ENCODE assay signal across 9 cellular contexts in the genomic region with DNA sequence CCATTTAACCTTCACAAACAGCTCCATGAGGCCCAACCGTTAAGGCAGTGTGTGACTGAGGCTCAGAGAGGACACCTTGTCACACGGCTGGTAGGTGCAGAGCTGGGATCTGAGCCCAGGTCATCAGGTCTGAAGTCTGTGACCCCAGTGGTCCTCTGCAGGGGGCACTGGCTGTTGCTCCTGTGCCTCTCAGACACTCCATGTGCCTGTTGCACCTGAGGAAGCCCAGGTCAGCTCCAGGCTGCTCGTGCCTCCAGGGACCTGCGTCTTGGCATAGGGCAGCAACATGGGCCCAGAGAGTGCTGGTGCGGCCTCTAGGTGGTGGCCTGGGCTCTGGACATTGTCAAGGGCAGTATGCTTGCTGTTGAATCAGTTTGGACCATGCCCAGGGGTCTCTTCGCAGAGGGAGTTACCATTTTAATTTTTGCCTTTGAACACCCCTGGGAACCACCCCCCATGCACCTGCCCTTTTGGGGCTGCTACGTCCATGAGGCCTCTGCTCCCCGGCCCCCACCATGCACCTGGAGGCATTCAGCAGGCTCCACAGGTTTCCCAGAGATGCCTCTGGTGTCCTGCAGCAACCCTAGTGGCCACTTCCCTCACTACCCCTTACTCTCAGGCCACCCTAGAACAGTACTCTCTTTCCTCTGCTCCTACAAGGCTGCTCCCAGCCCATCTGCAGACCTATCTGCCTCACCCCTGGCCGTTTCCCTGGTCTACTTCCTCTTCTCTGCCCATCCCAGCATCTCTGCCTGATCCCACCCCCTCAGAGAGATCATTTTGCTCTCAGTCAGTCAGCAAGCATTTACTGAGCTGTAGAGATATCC. TPM values are rescaled to one million over a fixed set of nuclear protein-coding genes. Genes with fewer than 3 reads are reported as not detected.
DNase-seq lines count a peak whose midpoint lies in the region; ATAC-seq, FAIRE-seq and TF ChIP-seq lines count a peak whose summit lies in the region.
"Had no signal": no experiment of that assay in that cellular context is flagged by ENCODE, and none has a peak within 500 bp of the region (broad histone marks: within the 10 kb centered on the region; RNA-seq: fewer than 3 reads in every experiment).

No MANE protein-coding gene starts in this region.

- no peaks in the 10 kb centered on the region for H3K9me2 ChIP-seq in PC-3 (replicated peaks; ENCODE audit: low read length)

- H2AFZ ChIP-seq in PC-3 (ENCODE audit: low read length) (no peak overlapping the region), H1 (ENCODE audit: low read length) (no peak overlapping the region)

- H3K4me2 ChIP-seq in PC-3 (ENCODE audit: low read length) (no peak overlapping the region), H1 (ENCODE audit: insufficient read depth in 1 of 2, low read depth in 2 of 2, low read length in 2 of 2) (no peak overlapping the region)

- H3K23me2 ChIP-seq in H1 (ENCODE audit: low read depth, low read length) = no peaks in the 10 kb centered on the region; the same call in 1 of the 2 replicates

- H3K27me3 Mint-ChIP-seq in stimulated activated memory B cell treated with anti-CD40 and anti-IgM and Interleukin-4, amounts not matched to agents 10 μg/mL and 1 μg/mL and 100 μg/mL, for 72 hours = no peaks in the 10 kb centered on the region

- CTCF ChIA-PET in PC-3 (lab: Charles Lee) = interaction anchor here (0.6 to 0.7 kb wide), 2 partner anchors 39 to 196 kb away, joined by 4 read pairs; a partner anchor contains a TSS
- CTCF ChIA-PET in H1 (lab: Charles Lee; ENCODE audit: partially characterized antibody) = interaction anchor here (0.6 to 27.2 kb wide), 27 partner anchors 8 to 238 kb away, joined by 3 to 700 read pairs (median 4); a partner anchor contains a TSS
- CTCF ChIA-PET in RWPE1 (lab: Yijun Ruan, JAX) = interaction anchor here (0.6 to 1.2 kb wide), 5 partner anchors 126 to 260 kb away, joined by 3 to 10 read pairs (median 4); no protein-coding TSS in a partner anchor

- BruUV-seq in PC-3 (replicated peaks; lab: Mats Ljungman, UMichigan) = no TSS peak

- H4K8ac ChIP-seq in H1 (ENCODE audit: extremely low read depth, insufficient read depth, low read length) = no peak overlapping the region

- H3K9me3 ChIP-seq in PC-3 (ENCODE audit: low read length) (no peaks in the 10 kb centered on the region), H1 (ENCODE audit: insufficient read depth in 2 of 2, low read depth in 1 of 2, low read length in 1 of 2) (no peaks in the 10 kb centered on the region)

- no peak for TF ChIP-seq POLR2A in H1 (IDR thresholded peaks at IDR 0.05; ENCODE audit: control extremely low read depth in 1 of 2, low read depth in 2 of 2, low read length in 2 of 2)

- peak; percentile 23 to 46; a peak in 3 of 4 replicates for TF ChIP-seq RAD21 in H1 (IDR thresholded peaks at IDR 0.05 in 1 of 2, conservative IDR thresholded peaks at IDR 0.05 in 1 of 2; ENCODE audit: low read depth in 2 of 2, low read length in 2 of 2)

- H3K4me1 ChIP-seq in PC-3 (ENCODE audit: insufficient read depth, low read length) (peaks cover 52% of the 10 kb centered on the region), H1 (replicated peaks in 1 of 4; ENCODE audit: control insufficient read depth in 3 of 4, insufficient read depth in 4 of 4, low read length in 3 of 4) (peaks cover 0 to 18% (median 7%) of the 10 kb centered on the region in 4 experiments; a peak in 6 of 7 replicates)

- no peak overlapping the region for H2BK120ac ChIP-seq in H1 (replicated peaks; ENCODE audit: low read depth, low read length)

- H2BK15ac ChIP-seq in H1 (ENCODE audit: low read length) = no peak overlapping the region; the same call in 1 of the 2 replicates

- no peak overlapping the region for H3K56ac ChIP-seq in H1 (replicated peaks; ENCODE audit: insufficient read length, low read depth, low read length)

- H3K9ac ChIP-seq in PC-3 (ENCODE audit: low read length) (no peak overlapping the region), H1 (replicated peaks in 1 of 4; ENCODE audit: extremely low read depth in 1 of 4, low read depth in 3 of 4, low read length in 3 of 4) (no peak overlapping the region)

- peak overlapping the region; percentile 64; the same call in 1 of the 2 replicates for H2BK12ac ChIP-seq in H1 (ENCODE audit: low read depth, low read length)

- WGBS in H1 (ENCODE audit: extremely low coverage in 1 of 2, insufficient coverage in 1 of 2, insufficient read length in 1 of 2, insufficient replicate concordance in 2 of 2, low coverage in 1 of 2, low lambda C conversion rate in 2 of 2, missing lambda C conversion rate in 1 of 2), 2 experiments = 81% methylated on average over 9 of the region's 9 CpGs; no CpG with 5 or more reads in 1 of the 2 experiments

- no peak overlapping the region; the same call in 1 of the 2 replicates for H2BK5ac ChIP-seq in H1 (ENCODE audit: low read depth, low read length)

- no peaks in the 10 kb centered on the region for H3K36me3 ChIP-seq in PC-3 (ENCODE audit: low read depth, low read length)
- no peaks in the 10 kb centered on the region for H3K36me3 ChIP-seq in H1 (ENCODE audit: control insufficient read depth in 2 of 4, insufficient read depth in 4 of 4, low read length in 3 of 4)

- TF ChIP-seq CTCF in PC-3 (conservative IDR thresholded peaks at IDR 0.05; ENCODE audit: low read depth, low read length) (peak; percentile 52; the same call in 1 of the 2 replicates), H1 (IDR thresholded peaks at IDR 0.05; ENCODE audit: control extremely low read depth in 1 of 3, insufficient read depth in 1 of 3, low read depth in 1 of 3, low read length in 3 of 3) (peak; percentile 67 to 78 (median 77)), RWPE1 (conservative IDR thresholded peaks at IDR 0.05; ENCODE audit: low read depth) (no peak)

- intact Hi-C loops in PC-3 (cut with micrococcal nuclease) = no loop called here

- H4K20me1 ChIP-seq in PC-3 (ENCODE audit: low read length) (no peaks in the 10 kb centered on the region), H1 (replicated peaks in 1 of 2; ENCODE audit: control insufficient read depth in 1 of 2, insufficient read depth in 2 of 2, low read length in 2 of 2) (no peaks in the 10 kb centered on the region)

- H3K79me2 ChIP-seq in PC-3 (ENCODE audit: low read length) = no peaks in the 10 kb centered on the region
- no peaks in the 10 kb centered on the region for H3K79me2 ChIP-seq in H1 (ENCODE audit: control insufficient read depth in 1 of 2, insufficient read depth in 2 of 2, low read length in 2 of 2)

- no peak overlapping the region for H4K5ac ChIP-seq in H1 (ENCODE audit: insufficient read length, low read depth, low read length)

- H3K27ac Mint-ChIP-seq in stimulated activated memory B cell treated with anti-CD40 and anti-IgM and Interleukin-4, amounts not matched to agents 10 μg/mL and 1 μg/mL and 100 μg/mL, for 72 hours = peak overlapping the region; percentile 2

- H2AK5ac ChIP-seq in H1 (ENCODE audit: low read depth, low read length) = no peak overlapping the region

- no peak overlapping the region for H4K91ac ChIP-seq in H1 (replicated peaks; ENCODE audit: insufficient read length, low read length)

- ATAC-seq in PC-3 = peak; percentile 44
- no peak for ATAC-seq in stimulated activated memory B cell treated with anti-CD40 and anti-IgM and Interleukin-4, amounts not matched to agents 10 μg/mL and 1 μg/mL and 100 μg/mL, for 72 hours
- no peak for ATAC-seq in HG02970 (IDR thresholded peaks at IDR 0.05; ENCODE audit: low FRiP score, unreplicated experiment)
- no peak for ATAC-seq in GM19467 (IDR thresholded peaks at IDR 0.05; ENCODE audit: unreplicated experiment)

- H3F3A ChIP-seq in PC-3 (ENCODE audit: low read length, unreplicated experiment) = no peaks in the 10 kb centered on the region

- no peaks in the 10 kb centered on the region for H3K9me3 Mint-ChIP-seq in stimulated activated memory B cell treated with anti-CD40 and anti-IgM and Interleukin-4, amounts not matched to agents 10 μg/mL and 1 μg/mL and 100 μg/mL, for 72 hours

- H2BK20ac ChIP-seq in H1 (ENCODE audit: low read length) = no peak overlapping the region

- H3K4ac ChIP-seq in H1 (replicated peaks; ENCODE audit: insufficient read length, low read depth, low read length) = no peak overlapping the region

- FAIRE-seq in H1 (lab: Jason Lieb, UNC) = no peak

- no peak overlapping the region for H3K14ac ChIP-seq in H1 (ENCODE audit: insufficient read length)

- no peak overlapping the region for H3K4me3 Mint-ChIP-seq in stimulated activated memory B cell treated with anti-CD40 and anti-IgM and Interleukin-4, amounts not matched to agents 10 μg/mL and 1 μg/mL and 100 μg/mL, for 72 hours

- no peaks in the 10 kb centered on the region for H3K36me3 Mint-ChIP-seq in stimulated activated memory B cell treated with anti-CD40 and anti-IgM and Interleukin-4, amounts not matched to agents 10 μg/mL and 1 μg/mL and 100 μg/mL, for 72 hours

- no peak overlapping the region for H3K23ac ChIP-seq in H1 (ENCODE audit: insufficient read length)

- no peaks in the 10 kb centered on the region for H3K79me1 ChIP-seq in H1 (ENCODE audit: low read depth, low read length)

- POLR2A ChIA-PET in PC-3 (lab: Charles Lee; ENCODE audit: unreplicated experiment) = no interaction called here
- POLR2A ChIA-PET in H1 (lab: Charles Lee; ENCODE audit: partially characterized antibody) = no interaction called here
- POLR2A ChIA-PET in RWPE1 (lab: Yijun Ruan, JAX; ENCODE audit: low non-redundant PET) = interaction anchor here (0.6 kb wide), 1 partner anchor 115 kb away, joined by 6 read pairs; no protein-coding TSS in a partner anchor

- H3K4me3 ChIP-seq in PC-3 (ENCODE audit: low read length) = no peak overlapping the region
- H3K4me3 ChIP-seq in H1 (ENCODE audit: extremely low read depth in 1 of 4, insufficient read depth in 2 of 4, low read depth in 3 of 4, low read length in 4 of 4) = no peak overlapping the region

- H3K27me3 ChIP-seq in PC-3 (ENCODE audit: low read length) (no peaks in the 10 kb centered on the region), H1 (replicated peaks in 1 of 4; ENCODE audit: control insufficient read depth in 3 of 4, extremely low read depth in 1 of 4, insufficient read depth in 3 of 4, low read length in 3 of 4) (peaks cover 0 to 3% (median 2%) of the 10 kb centered on the region in 4 experiments; a peak in 2 of 7 replicates)

- H3K4me1 Mint-ChIP-seq in stimulated activated memory B cell treated with anti-CD40 and anti-IgM and Interleukin-4, amounts not matched to agents 10 μg/mL and 1 μg/mL and 100 μg/mL, for 72 hours = peaks cover 17% of the 10 kb centered on the region

- no peak overlapping the region for H3K18ac ChIP-seq in H1 (ENCODE audit: extremely low read depth, low read length)

- H3K27ac ChIP-seq in PC-3 (ENCODE audit: low read length) (no peak overlapping the region), H1 (ENCODE audit: low read depth, low read length) (no peak overlapping the region), RWPE1 (no peak overlapping the region)

- no peak for TF ChIP-seq EP300 in H1 (IDR thresholded peaks at IDR 0.05; ENCODE audit: borderline replicate concordance in 1 of 2, low read depth in 2 of 2, low read length in 2 of 2)

- DNase-seq in activated effector memory CD4-positive, alpha-beta T cell treated with anti-CD3 and anti-CD28 coated beads, Interleukin-2, amount 50 U/mL, for 16 hours = peak; percentile 43
- DNase-seq in activated effector memory CD4-positive, alpha-beta T cell treated with Interleukin-2 at 50 U/mL for 16 hours = no peak
- DNase-seq in PC-3 (peak; percentile 39), H1 (ENCODE audit: low read depth in 1 of 2, low spot score in 2 of 2) (peak in 1 of 2 experiments; percentile 56), RWPE1 (ENCODE audit: low spot score) (no peak)

RNA-seq across cellular contexts. Expression of a gene that starts 25.2 kb away (rescaled TPM):
- not detected in 2 replicates for total RNA-seq in PC-3 (2014; rRNA removed)
- total RNA-seq in H1 (2021; fragmentation: NEBNext Ultra II Directional; extraction: Animal tissue kit (Norgen Biotek cat#: 25700)) = not detected in 2 replicates
- not detected in 2 replicates for polyA plus RNA-seq in H1 (2011; rRNA removed)
- polyA plus RNA-seq in H1 (2011; cell fraction: cytosol; rRNA removed) = 0.09 TPM
- polyA plus RNA-seq in H1 (2011; cell fraction: nucleus; rRNA removed) = not detected
- polyA plus RNA-seq in H1 (2012, experiment 1 of 2) = not detected in 4 replicates
- not detected for polyA plus RNA-seq in H1 (2012, experiment 2 of 2)
- polyA plus RNA-seq in H1 (2013, experiment 1 of 2) = not detected
- not detected for polyA plus RNA-seq in H1 (2013, experiment 2 of 2)
- polyA minus RNA-seq in H1 (2011; rRNA and poly(A)+ RNA removed) = not detected in 2 replicates
- polyA minus RNA-seq in H1 (2011; cell fraction: cytosol; rRNA and poly(A)+ RNA removed) = not detected
- not detected for polyA minus RNA-seq in H1 (2011; cell fraction: nucleus; rRNA and poly(A)+ RNA removed)
- polyA plus RNA-seq: neural cell had no signal

RNA-seq across cellular contexts. Expression of a gene that starts 48.1 kb away (rescaled TPM):
- 76.6 and 80.9 TPM in 2 replicates for total RNA-seq in PC-3 (2014; rRNA removed)
- 2.2 and 4.3 TPM in 2 replicates for total RNA-seq in H1 (2021; fragmentation: NEBNext Ultra II Directional; extraction: Animal tissue kit (Norgen Biotek cat#: 25700))
- polyA plus RNA-seq in H1 (2011; rRNA removed) = 3.0 and 5.1 TPM in 2 replicates
- 6.3 TPM for polyA plus RNA-seq in H1 (2011; cell fraction: cytosol; rRNA removed)
- 2.9 TPM for polyA plus RNA-seq in H1 (2011; cell fraction: nucleus; rRNA removed)
- 4.2 to 7.7 TPM (median 6.0 TPM) in 4 replicates for polyA plus RNA-seq in H1 (2012, experiment 1 of 2)
- 2.0 TPM for polyA plus RNA-seq in H1 (2012, experiment 2 of 2)
- polyA plus RNA-seq in H1 (2013, experiment 1 of 2) = 4.0 TPM
- polyA plus RNA-seq in H1 (2013, experiment 2 of 2) = 5.0 TPM
- polyA minus RNA-seq in H1 (2011; rRNA and poly(A)+ RNA removed) = 7.7 and 11.4 TPM in 2 replicates
- polyA minus RNA-seq in H1 (2011; cell fraction: cytosol; rRNA and poly(A)+ RNA removed) = 4.3 TPM
- 5.0 TPM for polyA minus RNA-seq in H1 (2011; cell fraction: nucleus; rRNA and poly(A)+ RNA removed)

Comparison
In these comparisons a context has a peak if more than half of its experiments do, and no peak if none do; other contexts are left out.
1. DNase-seq: peak in activated effector memory CD4-positive, alpha-beta T cell treated with anti-CD3 and anti-CD28 coated beads, Interleukin-2, amount 50 U/mL, for 16 hours (single experiment) and PC-3 (single experiment); none in activated effector memory CD4-positive, alpha-beta T cell treated with Interleukin-2 at 50 U/mL for 16 hours (single experiment) and RWPE1 (single experiment).
2. RNA of a gene that starts 48.1 kb away (total RNA-seq): 76.6 to 80.9 TPM in PC-3; 2.2 to 4.3 TPM in H1; every median in the first group is over 10 times any median in the second.